In the genomic region with DNA sequence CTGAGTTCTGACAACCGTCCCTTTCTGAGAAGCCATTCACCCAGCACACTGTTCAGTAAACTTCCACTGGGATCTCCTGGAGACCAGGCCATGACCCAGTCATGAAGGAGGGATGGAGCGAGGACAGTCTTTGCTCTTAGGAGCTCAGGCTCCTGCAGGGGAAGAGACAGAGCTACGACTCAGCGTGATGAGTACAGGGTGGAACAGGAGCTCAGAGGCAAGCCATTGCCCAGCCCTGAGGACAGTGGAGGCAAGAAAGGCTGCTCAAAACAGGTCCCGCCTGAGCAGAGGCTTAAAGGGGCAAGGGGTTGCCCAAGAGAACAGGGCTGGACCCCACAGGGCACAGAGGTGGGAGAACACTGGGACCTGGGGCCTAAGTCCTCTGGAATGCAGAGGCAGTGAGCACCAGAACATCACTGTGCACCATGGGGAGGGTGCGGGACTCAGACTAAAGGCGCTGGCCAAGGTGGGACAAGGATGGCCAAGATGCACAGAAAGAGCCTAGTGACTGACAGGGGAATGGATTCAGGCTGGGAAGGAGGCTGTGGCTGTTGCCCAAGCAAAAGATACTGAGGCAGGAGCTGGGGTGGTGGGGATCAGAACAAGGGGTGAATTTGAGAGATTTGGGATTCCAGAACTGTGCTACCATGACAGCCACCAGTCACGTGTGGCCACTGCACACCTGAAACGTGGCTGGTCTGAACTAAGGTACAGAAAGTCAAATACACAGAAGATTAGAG, we compare ENCODE assay signal across 18 cellular contexts. TPM values are rescaled to one million over a fixed set of nuclear protein-coding genes. Genes with fewer than 3 reads are reported as not detected.
A peak's percentile ranks its signal among the peaks of the same experiment; 100 is the strongest.
DNase-seq lines count a peak whose midpoint lies in the region; ATAC-seq and TF ChIP-seq lines count a peak whose summit lies in the region.
"Had no signal": no experiment of that assay in that cellular context is flagged by ENCODE, and none has a peak within 500 bp of the region (broad histone marks: within the 10 kb centered on the region; RNA-seq: fewer than 3 reads in every experiment).

No MANE protein-coding gene starts in this region.

- no peak overlapping the region for H3K4me3 Mint-ChIP-seq in activated T-helper 1 cell treated with anti-CD3 and anti-CD28 coated beads, Interleukin-12 subunit alpha, Interleukin-12 subunit beta, Interleukin-2, Interleukin-4 antibody, amounts not matched to agents 30 ng/mL and 10 ng/mL and 1 ng/mL, durations not matched to agents 14 hours and 24 hours and 36 hours

- no peaks in the 10 kb centered on the region for H3K9me3 ChIP-seq in right atrium auricular region
- H3K9me3 ChIP-seq in heart right ventricle, result no peaks in the 10 kb centered on the region
- no peaks in the 10 kb centered on the region for H3K9me3 ChIP-seq in mesodermal cell (ENCODE audit: control insufficient read depth, low read length)
- H3K9me3 ChIP-seq in vagina, result no peaks in the 10 kb centered on the region
- H3K9me3 ChIP-seq: adrenal gland, Peyer's patch had no signal

- 96 to 97% methylated on average over 9 of the region's 9 CpGs for WGBS in heart right ventricle, 2 donors
- 95 to 98% methylated on average over 6 to 8 of the region's 9 CpGs for WGBS in mesodermal cell (ENCODE audit: insufficient coverage in 2 of 2), 2 experiments

- peaks cover 36% of the 10 kb centered on the region for H3K36me3 Mint-ChIP-seq in activated T-helper 1 cell treated with anti-CD3 and anti-CD28 coated beads, Interleukin-12 subunit alpha, Interleukin-12 subunit beta, Interleukin-2, Interleukin-4 antibody, amounts not matched to agents 30 ng/mL and 10 ng/mL and 1 ng/mL, durations not matched to agents 14 hours and 24 hours and 36 hours (ENCODE audit: low read depth)

- in situ Hi-C loops in KBM-7 (cut with MboI; ENCODE audit: low pct_unique_long_range_greater_than_20kb, low sequenced_read_pairs), result no loop called here

- TF ChIP-seq POLR2A in vagina (IDR thresholded peaks at IDR 0.05), result no peak

- DNase-seq in right atrium auricular region (ENCODE audit: low spot score) (peak; percentile 43), heart right ventricle (no peak), vagina (ENCODE audit: extremely low spot score in 2 of 2) (peak; percentile 58 to 74), HUDEP-2 (lab: John Stamatoyannopoulos, UW; ENCODE audit: unreplicated experiment in 76 of 76) (no peak), KBM-7 (no peak)
- DNase-seq in activated T-helper 1 cell treated with anti-CD3 and anti-CD28 coated beads, Interleukin-12 subunit alpha, Interleukin-12 subunit beta, Interleukin-2, Interleukin-4 antibody, amounts not matched to agents 30 ng/mL and 10 ng/mL and 1 ng/mL, durations not matched to agents 14 hours and 24 hours and 36 hours (ENCODE audit: low spot score), result no peak
- no peak for DNase-seq in stimulated activated CD4-positive, alpha-beta T cell treated with anti-CD3 and anti-CD28 coated beads, Interleukin-4, amount 100 ng/mL, for 4 hours
- DNase-seq: caudate nucleus; Karpas-422; NCI-H1417; NCI-H82; Peyer's patch; stimulated activated CD4-positive, alpha-beta T cell treated with anti-CD3 and anti-CD28 coated beads, Interleukin-15, amount 100 ng/mL, for 24 hours; SW 1271 had no signal

- peaks cover 51% of the 10 kb centered on the region for H3K36me3 ChIP-seq in right atrium auricular region
- peaks cover 0 to 95% (median 44%) of the 10 kb centered on the region in 9 donors for H3K36me3 ChIP-seq in heart right ventricle
- H3K36me3 ChIP-seq in mesodermal cell (ENCODE audit: control insufficient read depth, insufficient read depth, low read length), result peaks cover 75% of the 10 kb centered on the region
- peaks cover 0 to 43% of the 10 kb centered on the region in 2 donors for H3K36me3 ChIP-seq in vagina

- no peaks in the 10 kb centered on the region for H3K9me3 Mint-ChIP-seq in activated T-helper 1 cell treated with anti-CD3 and anti-CD28 coated beads, Interleukin-12 subunit alpha, Interleukin-12 subunit beta, Interleukin-2, Interleukin-4 antibody, amounts not matched to agents 30 ng/mL and 10 ng/mL and 1 ng/mL, durations not matched to agents 14 hours and 24 hours and 36 hours

- TF ChIP-seq CTCF in right atrium auricular region (IDR thresholded peaks at IDR 0.05), result no peak
- no peak for TF ChIP-seq CTCF in heart right ventricle (IDR thresholded peaks at IDR 0.05)
- no peak for TF ChIP-seq CTCF in vagina (IDR thresholded peaks at IDR 0.05)

- ATAC-seq in heart right ventricle, result no peak

- H3K27me3 ChIP-seq in right atrium auricular region, result no peaks in the 10 kb centered on the region
- no peaks in the 10 kb centered on the region for H3K27me3 ChIP-seq in heart right ventricle
- H3K27me3 ChIP-seq in vagina, result no peaks in the 10 kb centered on the region
- H3K27me3 ChIP-seq: adrenal gland, Peyer's patch had no signal

- H3K4me1 ChIP-seq in right atrium auricular region (peaks cover 0 to 22% of the 10 kb centered on the region in 2 donors), heart right ventricle (peaks cover 0 to 19% (median 2%) of the 10 kb centered on the region in 9 donors), mesodermal cell (ENCODE audit: control insufficient read depth, insufficient read depth, low read length, poor library complexity, severe bottlenecking) (peaks cover 18% of the 10 kb centered on the region), vagina (peaks cover 12% of the 10 kb centered on the region)

- H3K27ac ChIP-seq in right atrium auricular region, result no peak overlapping the region
- H3K27ac ChIP-seq in heart right ventricle, result no peak overlapping the region
- H3K27ac ChIP-seq in mesodermal cell (ENCODE audit: low read depth, low read length, severe bottlenecking), result peak overlapping the region; percentile 16
- no peak overlapping the region for H3K27ac ChIP-seq in vagina
- H3K27ac ChIP-seq: adrenal gland, HL-60, Peyer's patch had no signal

- H3K4me3 ChIP-seq in right atrium auricular region, result no peak overlapping the region
- no peak overlapping the region for H3K4me3 ChIP-seq in heart right ventricle
- H3K4me3 ChIP-seq in mesodermal cell (ENCODE audit: extremely low read depth, insufficient read depth, low read length, poor library complexity, severe bottlenecking), result no peak overlapping the region
- H3K4me3 ChIP-seq in vagina, result no peak overlapping the region
- H3K4me3 ChIP-seq: adrenal gland, lung, Peyer's patch had no signal

- H3K27ac Mint-ChIP-seq in activated T-helper 1 cell treated with anti-CD3 and anti-CD28 coated beads, Interleukin-12 subunit alpha, Interleukin-12 subunit beta, Interleukin-2, Interleukin-4 antibody, amounts not matched to agents 30 ng/mL and 10 ng/mL and 1 ng/mL, durations not matched to agents 14 hours and 24 hours and 36 hours, result peak overlapping the region; percentile 6

- peaks cover 8% of the 10 kb centered on the region for H3K4me1 Mint-ChIP-seq in activated T-helper 1 cell treated with anti-CD3 and anti-CD28 coated beads, Interleukin-12 subunit alpha, Interleukin-12 subunit beta, Interleukin-2, Interleukin-4 antibody, amounts not matched to agents 30 ng/mL and 10 ng/mL and 1 ng/mL, durations not matched to agents 14 hours and 24 hours and 36 hours (ENCODE audit: low read depth)

- H3K27me3 Mint-ChIP-seq in activated T-helper 1 cell treated with anti-CD3 and anti-CD28 coated beads, Interleukin-12 subunit alpha, Interleukin-12 subunit beta, Interleukin-2, Interleukin-4 antibody, amounts not matched to agents 30 ng/mL and 10 ng/mL and 1 ng/mL, durations not matched to agents 14 hours and 24 hours and 36 hours (ENCODE audit: insufficient read depth), result no peaks in the 10 kb centered on the region

- intact Hi-C loops in heart right ventricle (cut with DNase I) (no loop called here), vagina (cut with DNase I) (no loop called here)
- intact Hi-C loops in activated T-helper 1 cell treated with anti-CD3 and anti-CD28 coated beads, Interleukin-12 subunit alpha, Interleukin-12 subunit beta, Interleukin-2, Interleukin-4 antibody, amounts not matched to agents 30 ng/mL and 10 ng/mL and 1 ng/mL, durations not matched to agents 14 hours and 24 hours and 36 hours (cut with micrococcal nuclease), result no loop called here

RNA-seq across cellular contexts. Expression of gene TMEM43, which starts 25.8 kb away (rescaled TPM):
- 100 to 1,000 TPM in 1 of 2 donors, 10 to 100 TPM in 1; 91.8 to 142 TPM for total RNA-seq in right atrium auricular region
- 10 to 100 TPM; 23.9 to 47.4 (median 37.2) TPM for total RNA-seq in heart right ventricle
- polyA plus RNA-seq in heart right ventricle, result 10 to 100 TPM; 38.0 to 98.0 TPM
- 40.4 and 41.3 TPM in 2 replicates for total RNA-seq in activated T-helper 1 cell treated with anti-CD3 and anti-CD28 coated beads, Interleukin-12 subunit alpha, Interleukin-12 subunit beta, Interleukin-2, Interleukin-4 antibody, amounts not matched to agents 30 ng/mL and 10 ng/mL and 1 ng/mL, durations not matched to agents 14 hours and 24 hours and 36 hours
- polyA plus RNA-seq in mesodermal cell (2013, experiment 1 of 2), result 65.4 TPM
- 57.0 TPM for polyA plus RNA-seq in mesodermal cell (2013, experiment 2 of 2)
- total RNA-seq in vagina, result 118 TPM

RNA-seq across cellular contexts. Expression of gene CHCHD4, which starts 26.0 kb away (rescaled TPM):
- total RNA-seq in right atrium auricular region, result 10 to 100 TPM; 24.3 to 32.3 TPM
- 10 to 100 TPM; 18.0 to 37.2 (median 28.0) TPM for total RNA-seq in heart right ventricle
- polyA plus RNA-seq in heart right ventricle, result 10 to 100 TPM; 20.1 to 23.8 TPM
- 27.8 and 29.4 TPM in 2 replicates for total RNA-seq in activated T-helper 1 cell treated with anti-CD3 and anti-CD28 coated beads, Interleukin-12 subunit alpha, Interleukin-12 subunit beta, Interleukin-2, Interleukin-4 antibody, amounts not matched to agents 30 ng/mL and 10 ng/mL and 1 ng/mL, durations not matched to agents 14 hours and 24 hours and 36 hours
- 19.8 TPM for polyA plus RNA-seq in mesodermal cell (2013, experiment 1 of 2)
- 15.9 TPM for polyA plus RNA-seq in mesodermal cell (2013, experiment 2 of 2)
- 10.6 TPM for total RNA-seq in vagina

RNA-seq across cellular contexts. Expression of gene XPC, which starts 27.7 kb away (rescaled TPM):
- 10 to 100 TPM; 15.7 to 18.3 TPM for total RNA-seq in right atrium auricular region
- 10 to 100 TPM in 5 of 10 donors, 1 to 10 TPM in 5; 8.5 to 15.8 (median 11.3) TPM for total RNA-seq in heart right ventricle
- polyA plus RNA-seq in heart right ventricle, result 1 to 10 TPM; 7.3 to 9.7 TPM
- 34.1 and 35.9 TPM in 2 replicates for total RNA-seq in activated T-helper 1 cell treated with anti-CD3 and anti-CD28 coated beads, Interleukin-12 subunit alpha, Interleukin-12 subunit beta, Interleukin-2, Interleukin-4 antibody, amounts not matched to agents 30 ng/mL and 10 ng/mL and 1 ng/mL, durations not matched to agents 14 hours and 24 hours and 36 hours
- polyA plus RNA-seq in mesodermal cell (2013, experiment 1 of 2), result 40.8 TPM
- polyA plus RNA-seq in mesodermal cell (2013, experiment 2 of 2), result 42.1 TPM
- total RNA-seq in vagina, result 33.6 TPM

RNA-seq across cellular contexts. Expression of gene LSM3, which starts 28.0 kb away (rescaled TPM):
- total RNA-seq in right atrium auricular region, result 10 to 100 TPM; 15.0 to 15.4 TPM
- 10 to 100 TPM; 12.4 to 18.0 (median 15.2) TPM for total RNA-seq in heart right ventricle
- 10 to 100 TPM in 1 of 2 donors, 1 to 10 TPM in 1; 5.6 to 16.1 TPM for polyA plus RNA-seq in heart right ventricle
- 15.6 and 15.8 TPM in 2 replicates for total RNA-seq in activated T-helper 1 cell treated with anti-CD3 and anti-CD28 coated beads, Interleukin-12 subunit alpha, Interleukin-12 subunit beta, Interleukin-2, Interleukin-4 antibody, amounts not matched to agents 30 ng/mL and 10 ng/mL and 1 ng/mL, durations not matched to agents 14 hours and 24 hours and 36 hours
- 20.9 TPM for polyA plus RNA-seq in mesodermal cell (2013, experiment 1 of 2)
- polyA plus RNA-seq in mesodermal cell (2013, experiment 2 of 2), result 24.4 TPM
- total RNA-seq in vagina, result 6.4 TPM

Comparison
In these comparisons a context has a peak if more than half of its experiments do, and no peak if none do; other contexts are left out.
1. DNase-seq: peak in right atrium auricular region (single experiment) and vagina (2 of 2); none in heart right ventricle (0 of 2), activated T-helper 1 cell treated with anti-CD3 and anti-CD28 coated beads, Interleukin-12 subunit alpha, Interleukin-12 subunit beta, Interleukin-2, Interleukin-4 antibody, amounts not matched to agents 30 ng/mL and 10 ng/mL and 1 ng/mL, durations not matched to agents 14 hours and 24 hours and 36 hours (single experiment), HUDEP-2 (0 of 76), stimulated activated CD4-positive, alpha-beta T cell treated with anti-CD3 and anti-CD28 coated beads, Interleukin-4, amount 100 ng/mL, for 4 hours (0 of 2) and KBM-7 (single experiment).